In genomic region chr6:69379518-69379917, GRCh38 we compare ENCODE assay signal across 23 cellular contexts.
"Had no signal": no experiment of that assay in that cellular context is flagged by ENCODE, and none has a peak within 500 bp of the region (broad histone marks: within the 10 kb centered on the region; RNA-seq: fewer than 3 reads in every experiment).

No MANE protein-coding gene starts in this region.

- H3K4me1 ChIP-seq: pancreas, psoas muscle, right lobe of liver, stomach, suprapubic skin, transverse colon had no signal

- DNase-seq: activated CD4-positive, alpha-beta memory T cell treated with anti-CD3 and anti-CD28 coated beads, Interleukin-2, amount 10 ng/mL, durations not matched to agents 7 days and 5 days; activated CD4-positive, alpha-beta T cell treated with anti-CD3 and anti-CD28 coated beads, Interleukin-2, amount 10 ng/mL, durations not matched to agents 24 days and 14 days; activated effector memory CD4-positive, alpha-beta T cell treated with Interleukin-2 at 50 U/mL for 16 hours; activated naive CD4-positive, alpha-beta T cell treated with anti-CD3 and anti-CD28 coated beads for 36 hours; activated T-cell treated with anti-CD3 and anti-CD28 coated beads, Interleukin-2, amount 50 U/mL, for 72 hours; amygdala; effector CD4-positive, alpha-beta T cell; foreskin fibroblast; hippocampal formation; kidney glomerular epithelial cell; midbrain; nephron progenitor cell; pancreas; psoas muscle; right lobe of liver; stimulated activated CD4-positive, alpha-beta T cell treated with anti-CD3 and anti-CD28 coated beads, Interleukin-15, amount 100 ng/mL, for 24 hours; stomach; T-helper 2 cell; transverse colon had no signal

- H3K4me3 ChIP-seq: pancreas, psoas muscle, right lobe of liver, smooth muscle cell, stomach, suprapubic skin, transverse colon had no signal

- H3K9me3 ChIP-seq: pancreas, psoas muscle, right lobe of liver, stomach, suprapubic skin, transverse colon had no signal

- ATAC-seq: activated CD4-positive, CD25-positive, alpha-beta regulatory T cell treated with anti-CD3 and anti-CD28 coated beads, Interleukin-2, amount 50 U/mL, for 24 hours; activated T-cell treated with anti-CD3 and anti-CD28 coated beads, Interleukin-2, amount 50 U/mL, for 72 hours; pancreas; right lobe of liver; stimulated activated memory B cell treated with anti-CD40 and anti-IgM and Interleukin-4, amounts not matched to agents 10 μg/mL and 1 μg/mL and 100 μg/mL, for 72 hours had no signal

- H3K27me3 ChIP-seq: pancreas, right lobe of liver, stomach, suprapubic skin, transverse colon had no signal

- H3K27ac ChIP-seq: pancreas, psoas muscle, right lobe of liver, stomach, suprapubic skin, transverse colon had no signal
